In the genomic region with DNA sequence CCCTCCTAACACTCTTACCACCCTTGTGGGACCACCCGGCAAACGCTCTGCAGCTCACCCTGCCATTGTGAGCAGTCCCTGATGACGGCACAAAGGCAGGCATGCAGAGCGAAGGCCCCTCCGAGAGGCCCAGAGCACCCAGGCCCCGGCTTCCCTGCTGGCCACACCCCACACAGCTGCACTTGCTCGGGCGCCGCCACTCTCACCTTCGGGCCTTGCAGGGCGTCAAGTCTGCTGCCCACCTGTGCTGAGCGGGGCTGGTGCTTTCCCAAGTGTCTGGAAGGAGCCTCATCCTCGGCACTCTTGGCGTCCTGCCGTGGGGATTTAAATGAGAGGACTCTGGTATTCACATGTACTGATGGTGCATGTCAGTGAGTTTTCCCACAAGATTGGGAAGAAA, we compare ENCODE assay signal across 18 cellular contexts.
"Had no signal": no experiment of that assay in that cellular context is flagged by ENCODE, and none has a peak within 500 bp of the region (broad histone marks: within the 10 kb centered on the region; RNA-seq: fewer than 3 reads in every experiment).

No MANE protein-coding gene starts in this region.

- H3K4me1 ChIP-seq: psoas muscle, transverse colon, vagina had no signal

- H3K36me3 Mint-ChIP-seq: naive B cell had no signal

- H3K27me3 ChIP-seq: esophagus squamous epithelium, ovary, transverse colon, vagina had no signal

- H3K27me3 Mint-ChIP-seq: activated naive CD8-positive, alpha-beta T cell treated with anti-CD3 and anti-CD28 coated beads for 36 hours; dendritic cell treated with granulocyte-macrophage colony-stimulating factor and Interleukin-4, amounts not matched to agents 40 ng/mL and 50 ng/mL, for 4 days; memory B cell; naive B cell; stimulated activated naive CD8-positive, alpha-beta T cell treated with anti-CD3 and anti-CD28 coated beads, Interleukin-15, Interleukin-2, amounts not matched to agents 100 ng/mL and 50 ng/mL, for 24 hours had no signal

- H3K27ac ChIP-seq: esophagus squamous epithelium, ovary, psoas muscle, transverse colon, vagina, WERI-Rb-1 had no signal

- H3K4me3 Mint-ChIP-seq: dendritic cell treated with granulocyte-macrophage colony-stimulating factor and Interleukin-4, amounts not matched to agents 40 ng/mL and 50 ng/mL, for 4 days; memory B cell; naive B cell; stimulated activated naive CD8-positive, alpha-beta T cell treated with anti-CD3 and anti-CD28 coated beads, Interleukin-15, Interleukin-2, amounts not matched to agents 100 ng/mL and 50 ng/mL, for 24 hours had no signal

- H3K36me3 ChIP-seq: ovary, transverse colon, vagina had no signal

- H3K4me1 Mint-ChIP-seq: memory B cell, naive B cell had no signal

- H3K9me3 Mint-ChIP-seq: activated naive CD8-positive, alpha-beta T cell treated with anti-CD3 and anti-CD28 coated beads for 36 hours; activated T-helper 2 cell treated with anti-CD3 and anti-CD28 coated beads, Interferon-gamma antibody, Interleukin-2, Interleukin-4, amounts not matched to agents 10 μg/mL and 5 μg/mL and 100 μg/mL, durations not matched to agents 14 hours and 24 hours and 36 hours; dendritic cell treated with granulocyte-macrophage colony-stimulating factor and Interleukin-4, amounts not matched to agents 40 ng/mL and 50 ng/mL, for 4 days; memory B cell; naive B cell; stimulated activated naive CD8-positive, alpha-beta T cell treated with anti-CD3 and anti-CD28 coated beads, Interleukin-15, Interleukin-2, amounts not matched to agents 100 ng/mL and 50 ng/mL, for 24 hours had no signal

- DNase-seq: activated CD4-positive, alpha-beta T cell treated with anti-CD3 and anti-CD28 coated beads, Interleukin-2, amount 50 U/mL, for 48 hours; activated naive CD8-positive, alpha-beta T cell treated with anti-CD3 and anti-CD28 coated beads for 36 hours; amniotic stem cell; esophagus squamous epithelium; mucosa of descending colon; naive B cell; ovary; psoas muscle; stimulated activated CD4-positive, alpha-beta T cell treated with anti-CD3 and anti-CD28 coated beads, Interleukin-15, amount 100 ng/mL, for 24 hours; stimulated activated CD4-positive, alpha-beta T cell treated with anti-CD3 and anti-CD28 coated beads, Interleukin-2, amount 100 ng/mL, for 48 hours; transverse colon; WERI-Rb-1 had no signal

- H3K4me3 ChIP-seq: esophagus squamous epithelium, mucosa of descending colon, ovary, psoas muscle, skin epidermis, transverse colon, vagina had no signal

- H3K9me3 ChIP-seq: esophagus squamous epithelium, mucosa of descending colon, ovary, psoas muscle, transverse colon, vagina had no signal

- H3K27ac Mint-ChIP-seq: activated T-helper 2 cell treated with anti-CD3 and anti-CD28 coated beads, Interferon-gamma antibody, Interleukin-2, Interleukin-4, amounts not matched to agents 10 μg/mL and 5 μg/mL and 100 μg/mL, durations not matched to agents 14 hours and 24 hours and 36 hours; dendritic cell treated with granulocyte-macrophage colony-stimulating factor and Interleukin-4, amounts not matched to agents 40 ng/mL and 50 ng/mL, for 4 days; memory B cell; naive B cell; stimulated activated naive CD8-positive, alpha-beta T cell treated with anti-CD3 and anti-CD28 coated beads, Interleukin-15, Interleukin-2, amounts not matched to agents 100 ng/mL and 50 ng/mL, for 24 hours had no signal
